In genomic region chr1:155562581-155563376, GRCh38 we compare ENCODE assay signal across 1 cellular context.
TF ChIP-seq lines count a peak whose summit lies in the region.

Gene ASH1L, minus strand, starts transcription at chr1:155562803. Its CDS starts 41,284 bp downstream, at chr1:155521519.

TF ChIP-seq in HepG2, 621 proteins besides CTCF, POLR2A, EP300 and RAD21 (continued from another document):
- TF ChIP-seq MXD1 (CRISPR knock-in tag; IDR thresholded peaks at IDR 0.05) (0 out of 2 replicates have a peak, but pooled peaks have one; percentile 50), PATZ1 (CRISPR knock-in tag; IDR thresholded peaks at IDR 0.05) (peak; percentile 81), ZNF670 (CRISPR knock-in tag; IDR thresholded peaks at IDR 0.05; ENCODE audit: borderline replicate concordance) (peak; percentile 84; the same call in 1 of the 2 replicates), ZMYM3 (CRISPR knock-in tag; IDR thresholded peaks at IDR 0.05) (no peak; the same call in 1 of the 2 replicates), ETV6 (CRISPR knock-in tag; conservative IDR thresholded peaks at IDR 0.05) (peak; percentile 73; the same call in 1 of the 2 replicates), ZNF407 (CRISPR knock-in tag; IDR thresholded peaks at IDR 0.05; ENCODE audit: not compliant biosample characterization) (peak; percentile 78), MYPOP (CRISPR knock-in tag; IDR thresholded peaks at IDR 0.05) (peak; percentile 90), KAT7 (CRISPR knock-in tag; IDR thresholded peaks at IDR 0.05; ENCODE audit: borderline replicate concordance) (peak; percentile 89), KDM1A (CRISPR knock-in tag; IDR thresholded peaks at IDR 0.05) (no peak), ZNF225 (CRISPR knock-in tag; IDR thresholded peaks at IDR 0.05) (peak; percentile 90; the same call in 1 of the 2 replicates), IKZF5 (CRISPR knock-in tag; IDR thresholded peaks at IDR 0.05) (no peak; the same call in 1 of the 2 replicates), ZBTB42 (CRISPR knock-in tag; IDR thresholded peaks at IDR 0.05) (peak; percentile 30; the same call in 1 of the 2 replicates), PHF20 (CRISPR knock-in tag; IDR thresholded peaks at IDR 0.05) (peak; percentile 78; the same call in 1 of the 2 replicates), ZNF878 (CRISPR knock-in tag; IDR thresholded peaks at IDR 0.05) (no peak), SNRNP70 (IDR thresholded peaks at IDR 0.05; ENCODE audit: low read depth, low read length) (no peak), ZNF770 (CRISPR knock-in tag; IDR thresholded peaks at IDR 0.05) (no peak), RERE (CRISPR knock-in tag; IDR thresholded peaks at IDR 0.05; ENCODE audit: low read depth) (peak; percentile 45; the same call in 1 of the 2 replicates), TSC22D2 (CRISPR knock-in tag; IDR thresholded peaks at IDR 0.05; ENCODE audit: borderline replicate concordance) (0 out of 2 replicates have a peak, but pooled peaks have one; percentile 60)
